In the genomic region with DNA sequence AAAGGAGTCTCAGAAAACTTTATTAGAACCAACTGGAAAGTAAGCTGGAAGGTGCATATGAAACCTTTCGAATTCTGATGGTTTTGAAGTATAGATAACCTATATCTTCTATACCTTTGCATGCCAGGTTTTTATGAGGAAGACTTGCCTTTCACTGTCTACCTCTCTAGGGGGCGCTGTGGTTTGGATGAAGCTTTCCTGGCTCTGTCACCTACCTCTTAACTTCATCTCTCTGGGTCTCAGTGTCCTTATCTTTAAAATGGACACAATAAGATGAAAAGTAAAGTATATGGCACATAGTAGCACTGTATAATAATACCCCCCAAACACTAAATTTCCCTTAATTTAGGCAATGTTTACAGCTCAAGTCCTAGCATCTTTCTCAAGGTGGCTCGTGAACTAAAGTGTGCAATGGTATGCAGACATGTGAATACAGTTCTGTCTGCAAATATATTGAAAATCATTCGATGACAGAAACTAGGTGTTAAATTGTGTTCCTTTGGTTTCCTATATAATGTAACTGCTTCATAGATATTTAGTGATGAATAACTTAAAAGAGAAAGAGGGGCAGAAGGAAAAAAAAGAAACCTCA, we compare ENCODE assay signal across 9 cellular contexts.
A peak's percentile ranks its signal among the peaks of the same experiment; 100 is the strongest.
DNase-seq lines count a peak whose midpoint lies in the region; ATAC-seq and TF ChIP-seq lines count a peak whose summit lies in the region.
"Had no signal": no experiment of that assay in that cellular context is flagged by ENCODE, and none has a peak within 500 bp of the region (broad histone marks: within the 10 kb centered on the region; RNA-seq: fewer than 3 reads in every experiment).

No MANE protein-coding gene starts in this region.

- no peak overlapping the region for H3K27ac ChIP-seq in OCI-LY7 (ENCODE audit: low read depth, low read length, poor library complexity, severe bottlenecking)

- H3K4me3 ChIP-seq in OCI-LY7 (ENCODE audit: low read depth, low read length, poor library complexity, severe bottlenecking): no peak overlapping the region
- no peak overlapping the region for H3K4me3 ChIP-seq in fibroblast of the aortic adventitia (ENCODE audit: low read depth, low read length)

- ATAC-seq in GM18909 (IDR thresholded peaks at IDR 0.05; ENCODE audit: poor library complexity, unreplicated experiment): no peak
- no peak for ATAC-seq in activated CD4-positive, CD25-positive, alpha-beta regulatory T cell treated with anti-CD3 and anti-CD28 coated beads, Interleukin-2, amount 50 U/mL, for 24 hours

- CTCF ChIA-PET in OCI-LY7 (lab: Charles Lee; ENCODE audit: unreplicated experiment): no interaction called here

- H3K9me3 ChIP-seq in OCI-LY7 (ENCODE audit: low read length): no peaks in the 10 kb centered on the region

- peak; percentile 80 for TF ChIP-seq CTCF in OCI-LY7 (conservative IDR thresholded peaks at IDR 0.05; ENCODE audit: low read length)
- peak; percentile 35 for TF ChIP-seq CTCF in fibroblast of the aortic adventitia (IDR thresholded peaks at IDR 0.05; ENCODE audit: insufficient read depth, low read length)

- intact Hi-C loops in OCI-LY7 (cut with micrococcal nuclease; ENCODE audit: unreplicated experiment): loop anchor here (5.0 kb wide), 1 partner anchor 238 kb away; no protein-coding TSS in a partner anchor

- H3K9me2 ChIP-seq in OCI-LY7 (ENCODE audit: insufficient read depth, low read length): no peaks in the 10 kb centered on the region

- H3K79me2 ChIP-seq in OCI-LY7 (ENCODE audit: insufficient read depth, low read depth, low read length): no peaks in the 10 kb centered on the region

- H4K20me1 ChIP-seq in OCI-LY7 (ENCODE audit: insufficient read depth, low read length): no peaks in the 10 kb centered on the region

- no peaks in the 10 kb centered on the region for H3K36me3 ChIP-seq in OCI-LY7 (ENCODE audit: insufficient read depth, low read length)

- no TSS peak for BruUV-seq in OCI-LY7 (replicated peaks; lab: Mats Ljungman, UMichigan)

- DNase-seq in stimulated activated CD4-positive, alpha-beta T cell treated with anti-CD3 and anti-CD28 coated beads, Interleukin-15, amount 100 ng/mL, for 24 hours: peak; percentile 41
- DNase-seq in stimulated activated CD4-positive, alpha-beta T cell treated with anti-CD3 and anti-CD28 coated beads, Interleukin-12 subunit alpha, Interleukin-12 subunit beta, amount 100 ng/mL, for 4 hours: no peak
- peak; percentile 15 for DNase-seq in OCI-LY7 (ENCODE audit: low spot score)
- DNase-seq in fibroblast of the aortic adventitia (ENCODE audit: low read depth): no peak
- no peak for DNase-seq in NCI-H526 treated with DMSO at 0.1 percent for 48 hours (lab: John Stamatoyannopoulos, UW)
- no peak for DNase-seq in DMS114 treated with DMSO at 0.1 percent for 48 hours (lab: John Stamatoyannopoulos, UW; ENCODE audit: unreplicated experiment)
- DNase-seq: activated effector memory CD4-positive, alpha-beta T cell treated with Interleukin-2 at 50 U/mL for 16 hours had no signal

- H3K4me2 ChIP-seq in OCI-LY7 (ENCODE audit: low read length): no peak overlapping the region

- no peaks in the 10 kb centered on the region for H3K4me1 ChIP-seq in OCI-LY7 (ENCODE audit: insufficient read depth, low read length, poor library complexity, severe bottlenecking)

- POLR2A ChIA-PET in OCI-LY7 (lab: Charles Lee): interaction anchor here (0.6 kb wide), 1 partner anchor 9 kb away, joined by 3 read pairs; no protein-coding TSS in a partner anchor

- H2AFZ ChIP-seq in OCI-LY7 (ENCODE audit: low read length): no peak overlapping the region

Comparison
In these comparisons a context has a peak if more than half of its experiments do, and no peak if none do; other contexts are left out.
1. DNase-seq: peak in stimulated activated CD4-positive, alpha-beta T cell treated with anti-CD3 and anti-CD28 coated beads, Interleukin-15, amount 100 ng/mL, for 24 hours (single experiment) and OCI-LY7 (single experiment); none in stimulated activated CD4-positive, alpha-beta T cell treated with anti-CD3 and anti-CD28 coated beads, Interleukin-12 subunit alpha, Interleukin-12 subunit beta, amount 100 ng/mL, for 4 hours (single experiment), fibroblast of the aortic adventitia (single experiment), NCI-H526 treated with DMSO at 0.1 percent for 48 hours (single experiment) and DMS114 treated with DMSO at 0.1 percent for 48 hours (single experiment).